ENCODE assay signal across 1 cellular context in genomic region chr2:176150338-176151198, GRCh38.
TF ChIP-seq lines count a peak whose summit lies in the region.

No MANE protein-coding gene starts in this region.

TF ChIP-seq in WTC11, 78 proteins besides CTCF, POLR2A, EP300 and RAD21 (continued from another document):
- no peak for TF ChIP-seq ZNF425 (CRISPR knock-in tag; conservative IDR thresholded peaks at IDR 0.05)
- no peak for TF ChIP-seq TP53 (CRISPR knock-in tag; IDR thresholded peaks at IDR 0.05)
- TF ChIP-seq PRRX2 (CRISPR knock-in tag; IDR thresholded peaks at IDR 0.05), result no peak
- no peak for TF ChIP-seq CDX4 (CRISPR knock-in tag; IDR thresholded peaks at IDR 0.05; ENCODE audit: borderline replicate concordance)
